ENCODE assay signal across 7 cellular contexts in genomic region chr6:13445005-13445743, GRCh38. TPM values are rescaled to one million over a fixed set of nuclear protein-coding genes. Genes with fewer than 3 reads are reported as not detected.
A peak's percentile ranks its signal among the peaks of the same experiment; 100 is the strongest.
DNase-seq lines count a peak whose midpoint lies in the region; ATAC-seq and TF ChIP-seq lines count a peak whose summit lies in the region.

No MANE protein-coding gene starts in this region.

- no peak overlapping the region for H3K4me3 ChIP-seq in epithelial cell of esophagus (ENCODE audit: low read length)
- no peak overlapping the region for H3K4me3 ChIP-seq in neural progenitor cell

- H3K27ac Mint-ChIP-seq in neural progenitor cell = no peak overlapping the region
- peak overlapping the region in 1 of 2 donors; percentile 10 for H3K27ac Mint-ChIP-seq in effector memory CD8-positive, alpha-beta T cell

- H3K4me3 Mint-ChIP-seq in neural progenitor cell = no peak overlapping the region
- H3K4me3 Mint-ChIP-seq in effector memory CD8-positive, alpha-beta T cell = peak overlapping the region in 1 of 2 donors; percentile 4

- DNase-seq in NCI-H510A (lab: John Stamatoyannopoulos, UW) (peak; percentile 87), epithelial cell of esophagus (ENCODE audit: low read depth) (peak; percentile 89), neural progenitor cell (ENCODE audit: low spot score) (peak; percentile 47), A172 (ENCODE audit: low spot score) (no peak), HuH-7 (ENCODE audit: low spot score) (no peak)
- no peak for DNase-seq in effector memory CD8-positive, alpha-beta T cell

- no peaks in the 10 kb centered on the region for H3K27me3 ChIP-seq in neural progenitor cell

- H3K4me2 ChIP-seq in neural progenitor cell = no peak overlapping the region

- no peaks in the 10 kb centered on the region for H3K36me3 Mint-ChIP-seq in neural progenitor cell
- no peaks in the 10 kb centered on the region for H3K36me3 Mint-ChIP-seq in effector memory CD8-positive, alpha-beta T cell (ENCODE audit: insufficient read depth)

- ATAC-seq in HG02610 (IDR thresholded peaks at IDR 0.05; ENCODE audit: unreplicated experiment) = peak; percentile 64
- no peak for ATAC-seq in effector memory CD8-positive, alpha-beta T cell (replicated peaks)

- peak overlapping the region; percentile 32 for H2AFZ ChIP-seq in neural progenitor cell (replicated peaks)

- no peaks in the 10 kb centered on the region for H3F3A ChIP-seq in neural progenitor cell (ENCODE audit: low read depth)

- peaks cover 13% of the 10 kb centered on the region for H3K4me1 Mint-ChIP-seq in neural progenitor cell
- peaks cover 12 to 27% of the 10 kb centered on the region in 2 donors for H3K4me1 Mint-ChIP-seq in effector memory CD8-positive, alpha-beta T cell (ENCODE audit: low read depth in 2 of 2)

- peaks cover 10% of the 10 kb centered on the region for H3K27me3 Mint-ChIP-seq in neural progenitor cell (ENCODE audit: insufficient read depth, low read depth)
- no peaks in the 10 kb centered on the region for H3K27me3 Mint-ChIP-seq in effector memory CD8-positive, alpha-beta T cell

- TF ChIP-seq CTCF in epithelial cell of esophagus (IDR thresholded peaks at IDR 0.05; ENCODE audit: insufficient read depth, low read depth, low read length, missing control alignments) (no peak), neural progenitor cell (IDR thresholded peaks at IDR 0.05) (no peak)

- no peaks in the 10 kb centered on the region for H3K9me3 ChIP-seq in neural progenitor cell (ENCODE audit: low read depth)

- H3K36me3 ChIP-seq in neural progenitor cell = no peaks in the 10 kb centered on the region

- H3K4me1 ChIP-seq in neural progenitor cell = peaks cover 14% of the 10 kb centered on the region

- no peak overlapping the region for H3K9ac ChIP-seq in neural progenitor cell

- no peaks in the 10 kb centered on the region for H4K20me1 ChIP-seq in neural progenitor cell (ENCODE audit: low read depth)

- peaks cover 6% of the 10 kb centered on the region for H3K9me3 Mint-ChIP-seq in neural progenitor cell
- H3K9me3 Mint-ChIP-seq in effector memory CD8-positive, alpha-beta T cell = no peaks in the 10 kb centered on the region

- H3K79me2 ChIP-seq in neural progenitor cell (ENCODE audit: low read depth) = no peaks in the 10 kb centered on the region

- no peak overlapping the region for H3K27ac ChIP-seq in neural progenitor cell

RNA-seq across cellular contexts. Expression of gene GFOD1, which starts 42.2 kb away (rescaled TPM):
- total RNA-seq in neural progenitor cell (ENCODE audit: low replicate concordance) = 1.8 and 2.1 TPM in 2 replicates
- total RNA-seq in A172 (2014; rRNA removed; shearing (Covaris generic)) = 2.5 and 3.3 TPM in 2 replicates

Comparison
In these comparisons a context has a peak if more than half of its experiments do, and no peak if none do; other contexts are left out.
1. DNase-seq: peak in NCI-H510A (single experiment), epithelial cell of esophagus (single experiment) and neural progenitor cell (single experiment); none in effector memory CD8-positive, alpha-beta T cell (0 of 3), A172 (single experiment) and HuH-7 (single experiment).